ENCODE assay signal across 17 cellular contexts in genomic region chr6:98927534-98927933, GRCh38. TPM values are rescaled to one million over a fixed set of nuclear protein-coding genes. Genes with fewer than 3 reads are reported as not detected.
DNase-seq lines count a peak whose midpoint lies in the region; ATAC-seq, FAIRE-seq and TF ChIP-seq lines count a peak whose summit lies in the region.
"Had no signal": no experiment of that assay in that cellular context is flagged by ENCODE, and none has a peak within 500 bp of the region (broad histone marks: within the 10 kb centered on the region; RNA-seq: fewer than 3 reads in every experiment).

No MANE protein-coding gene starts in this region.

- no peaks in the 10 kb centered on the region for H3K36me3 ChIP-seq in kidney epithelial cell (ENCODE audit: control insufficient read depth, insufficient read depth, low read length)
- peaks cover 0 to 4% of the 10 kb centered on the region in 2 donors for H3K36me3 ChIP-seq in ascending aorta

- peak; percentile 36 for FAIRE-seq in GM18507 (lab: Jason Lieb, UNC)
- FAIRE-seq: GM12878, urothelium cell line had no signal

- H3K9me3 ChIP-seq in ascending aorta, result no peaks in the 10 kb centered on the region
- H3K9me3 ChIP-seq: gastrocnemius medialis, SJSA1 had no signal

- DNase-seq in COLO668 (lab: John Stamatoyannopoulos, UW; ENCODE audit: unreplicated experiment), result peak; percentile 24
- no peak for DNase-seq in GM18507 (ENCODE audit: extremely low spot score, insufficient read length, low read depth)
- peak; percentile 88 for DNase-seq in NCI-H345 (lab: John Stamatoyannopoulos, UW)
- peak; percentile 44 for DNase-seq in kidney epithelial cell (ENCODE audit: low read depth)
- DNase-seq in ascending aorta (ENCODE audit: low spot score in 2 of 2), result no peak
- no peak for DNase-seq in SIG-M5 treated with dmso at 0.1 percent for 504 hours (lab: John Stamatoyannopoulos, UW; ENCODE audit: unreplicated experiment)
- no peak for DNase-seq in COLO829 (ENCODE audit: low spot score)
- DNase-seq: activated CD4-positive, alpha-beta T cell treated with anti-CD3 and anti-CD28 coated beads, Interleukin-2, amount 10 ng/mL, durations not matched to agents 7 days and 5 days; activated T-cell treated with anti-CD3 and anti-CD28 coated beads, Interleukin-2, amount 50 U/mL, for 48 hours; caudate nucleus; gastrocnemius medialis; NCI-H187; posterior cingulate gyrus had no signal

- ATAC-seq in HG02938 (IDR thresholded peaks at IDR 0.05; ENCODE audit: unreplicated experiment), result no peak
- ATAC-seq: gastrocnemius medialis, GM12878 had no signal

- no peak overlapping the region for H3K27ac ChIP-seq in ascending aorta
- H3K27ac ChIP-seq: gastrocnemius medialis, SJSA1 had no signal

- H3K27me3 ChIP-seq in kidney epithelial cell (ENCODE audit: control insufficient read depth, insufficient read depth, low read length) (no peaks in the 10 kb centered on the region), ascending aorta (no peaks in the 10 kb centered on the region)
- H3K27me3 ChIP-seq: gastrocnemius medialis, SJSA1 had no signal

- TF ChIP-seq CTCF in kidney epithelial cell (IDR thresholded peaks at IDR 0.05; ENCODE audit: insufficient read depth, low read length, poor library complexity, severe bottlenecking) (no peak), ascending aorta (IDR thresholded peaks at IDR 0.05) (no peak)

- intact Hi-C loops in ascending aorta (cut with DNase I), result no loop called here

- H3K4me3 ChIP-seq in kidney epithelial cell (ENCODE audit: low read depth, low read length) (no peak overlapping the region), ascending aorta (no peak overlapping the region)
- H3K4me3 ChIP-seq: gastrocnemius medialis, GM12878, SJSA1 had no signal

- H3K4me1 ChIP-seq in ascending aorta, result peaks cover 0 to 5% of the 10 kb centered on the region in 2 donors
- H3K4me1 ChIP-seq: SJSA1 had no signal

RNA-seq across cellular contexts. Expression of gene FBXL4, which starts 20.2 kb away (rescaled TPM):
- total RNA-seq in kidney epithelial cell, result 13.0 and 15.4 TPM in 2 replicates
- 9.4 TPM for total RNA-seq in ascending aorta

Comparison
In these comparisons a context has a peak if more than half of its experiments do, and no peak if none do; other contexts are left out.
1. DNase-seq: peak in COLO668 (single experiment), NCI-H345 (single experiment) and kidney epithelial cell (single experiment); none in GM18507 (single experiment), ascending aorta (0 of 2), SIG-M5 treated with dmso at 0.1 percent for 504 hours (single experiment) and COLO829 (single experiment).